In genomic region chr3:183378545-183378944, GRCh38 we compare ENCODE assay signal across 18 cellular contexts. TPM values are rescaled to one million over a fixed set of nuclear protein-coding genes. Genes with fewer than 3 reads are reported as not detected.
DNase-seq lines count a peak whose midpoint lies in the region; ATAC-seq and TF ChIP-seq lines count a peak whose summit lies in the region.
"Had no signal": no experiment of that assay in that cellular context is flagged by ENCODE, and none has a peak within 500 bp of the region (broad histone marks: within the 10 kb centered on the region; RNA-seq: fewer than 3 reads in every experiment).

No MANE protein-coding gene starts in this region.

- DNase-seq in DMS53 (lab: John Stamatoyannopoulos, UW) (peak; percentile 80), DMS53 treated with DMSO at 0.1 percent for 48 hours (lab: John Stamatoyannopoulos, UW; ENCODE audit: unreplicated experiment) (no peak), MM.1S (no peak), RWPE2 (ENCODE audit: low spot score) (no peak), lower lobe of right lung (peak; percentile 58), NCI-H2196 treated with DMSO at 0.1 percent for 48 hours (lab: John Stamatoyannopoulos, UW; ENCODE audit: unreplicated experiment) (no peak)
- DNase-seq: 8988T; AML-193; CD4-positive, alpha-beta T cell; H7; IMR-90; KBM-7 had no signal

- H3K4me3 ChIP-seq in MM.1S (ENCODE audit: low read length) = no peak overlapping the region
- H3K4me3 ChIP-seq in RWPE2 (ENCODE audit: severe bottlenecking) = no peak overlapping the region
- no peak overlapping the region for H3K4me3 ChIP-seq in lower lobe of right lung
- H3K4me3 ChIP-seq: BLaER1, GM12878, GM23338 had no signal

- H3K27ac ChIP-seq in MM.1S (ENCODE audit: low read length) = peak overlapping the region; percentile 30; the same call in 1 of the 2 replicates
- peak overlapping the region; percentile 73 for H3K27ac ChIP-seq in RWPE2 (ENCODE audit: poor library complexity, severe bottlenecking)
- no peak overlapping the region for H3K27ac ChIP-seq in lower lobe of right lung
- H3K27ac ChIP-seq: BLaER1 had no signal

- no peak overlapping the region for H2AFZ ChIP-seq in MM.1S (ENCODE audit: low read length)
- H2AFZ ChIP-seq: GM23338 had no signal

- no peaks in the 10 kb centered on the region for H3K79me2 ChIP-seq in MM.1S (ENCODE audit: low read length)

- H3K27me3 ChIP-seq in MM.1S (replicated peaks; ENCODE audit: insufficient read depth, low read length) (no peaks in the 10 kb centered on the region), RWPE2 (ENCODE audit: insufficient read depth, poor library complexity, severe bottlenecking) (no peaks in the 10 kb centered on the region), lower lobe of right lung (ENCODE audit: low read depth) (no peaks in the 10 kb centered on the region)
- H3K27me3 ChIP-seq: BLaER1 had no signal

- H3F3A ChIP-seq in MM.1S (ENCODE audit: insufficient read depth, low read length) = peaks cover 12% of the 10 kb centered on the region

- H3K36me3 ChIP-seq in MM.1S (replicated peaks; ENCODE audit: insufficient read depth, low read length) (no peaks in the 10 kb centered on the region), RWPE2 (ENCODE audit: low read depth) (no peaks in the 10 kb centered on the region), lower lobe of right lung (no peaks in the 10 kb centered on the region)

- H3K9me2 ChIP-seq in MM.1S (replicated peaks; ENCODE audit: insufficient read depth, low read length) = no peaks in the 10 kb centered on the region

- TF ChIP-seq CTCF in MM.1S (IDR thresholded peaks at IDR 0.05; ENCODE audit: low read length) (no peak), RWPE2 (IDR thresholded peaks at IDR 0.05; ENCODE audit: poor library complexity, severe bottlenecking) (no peak), lower lobe of right lung (IDR thresholded peaks at IDR 0.05) (no peak)

- H3K4me2 ChIP-seq in MM.1S (ENCODE audit: low read depth, low read length) = peak overlapping the region; percentile 35; the same call in 1 of the 2 replicates
- H3K4me2 ChIP-seq: BLaER1, GM23338 had no signal

- no peaks in the 10 kb centered on the region for H4K20me1 ChIP-seq in MM.1S (ENCODE audit: insufficient read depth, low read length)
- H4K20me1 ChIP-seq: BLaER1 had no signal

- H3K4me1 ChIP-seq in MM.1S (ENCODE audit: low read length) (peaks cover 24% of the 10 kb centered on the region), RWPE2 (ENCODE audit: insufficient read depth, poor library complexity, severe bottlenecking) (peaks cover 34% of the 10 kb centered on the region), lower lobe of right lung (peaks cover 12% of the 10 kb centered on the region)

- no peak overlapping the region for H3K9ac ChIP-seq in MM.1S (ENCODE audit: low read length)
- H3K9ac ChIP-seq: BLaER1 had no signal

- ATAC-seq in RWPE2 (ENCODE audit: low read depth) (no peak), lower lobe of right lung (no peak), GM18870 (IDR thresholded peaks at IDR 0.05; ENCODE audit: unreplicated experiment) (no peak), GM21528 (IDR thresholded peaks at IDR 0.05; ENCODE audit: low FRiP score, unreplicated experiment) (no peak)
- ATAC-seq: GM12878, GM23338 had no signal

- no peaks in the 10 kb centered on the region for H3K9me3 ChIP-seq in MM.1S (replicated peaks; ENCODE audit: insufficient read depth, low read length)
- H3K9me3 ChIP-seq in RWPE2 (ENCODE audit: severe bottlenecking) = no peaks in the 10 kb centered on the region
- H3K9me3 ChIP-seq in lower lobe of right lung = no peaks in the 10 kb centered on the region
- H3K9me3 ChIP-seq: BLaER1 had no signal

- intact Hi-C loops in lower lobe of right lung (cut with DNase I) = no loop called here

RNA-seq across cellular contexts. Expression of gene MCF2L2, which starts 49.9 kb away (rescaled TPM):
- total RNA-seq in lower lobe of right lung = 0.62 TPM
- total RNA-seq: HT-29 had no signal

Comparison
In these comparisons a context has a peak if more than half of its experiments do, and no peak if none do; other contexts are left out.
1. DNase-seq: peak in DMS53 (single experiment) and lower lobe of right lung (single experiment); none in DMS53 treated with DMSO at 0.1 percent for 48 hours (single experiment), MM.1S (single experiment), RWPE2 (single experiment) and NCI-H2196 treated with DMSO at 0.1 percent for 48 hours (single experiment).